Comparison of ENCODE assay signal across 18 cellular contexts in genomic region chr16:30027588-30028437, GRCh38. TPM values are rescaled to one million over a fixed set of nuclear protein-coding genes. Genes with fewer than 3 reads are reported as not detected.
"Had no signal": no experiment of that assay in that cellular context is flagged by ENCODE, and none has a peak within 500 bp of the region (broad histone marks: within the 10 kb centered on the region; RNA-seq: fewer than 3 reads in every experiment).

No MANE protein-coding gene starts in this region.

- DNase-seq: activated effector memory CD4-positive, alpha-beta T cell treated with anti-CD3 and anti-CD28 coated beads, Interleukin-2, amount 50 U/mL, for 16 hours; activated T-cell treated with anti-CD3 and anti-CD28 coated beads, Interleukin-2, amount 50 U/mL, for 1 hour; amniotic stem cell; body of pancreas; effector memory CD8-positive, alpha-beta T cell; kidney; nucleus accumbens; spleen; stimulated activated CD4-positive, alpha-beta T cell treated with anti-CD3 and anti-CD28 coated beads, Interleukin-1b, Interleukin-23, amount 100 ng/mL, for 48 hours; stimulated activated naive B cell treated with anti-CD40 and anti-IgM and Interleukin-4, amounts not matched to agents 10 μg/mL and 1 μg/mL and 100 μg/mL, for 72 hours; T-helper 2 cell had no signal

- FAIRE-seq: kidney, TTC549 had no signal

RNA-seq across cellular contexts. Expression of gene TLCD3B, which starts 3.3 kb away (rescaled TPM):
- total RNA-seq: body of pancreas, epithelial cell of proximal tubule, gastroesophageal sphincter, kidney, lower leg skin, spleen had no signal

RNA-seq across cellular contexts. Expression of gene C16orf92, which starts 4.8 kb away (rescaled TPM):
- total RNA-seq: activated naive CD4-positive, alpha-beta T cell treated with anti-CD3 and anti-CD28 coated beads, Interleukin-2, amount 50 U/mL, for 72 hours; body of pancreas; epithelial cell of proximal tubule; gastroesophageal sphincter; kidney; lower leg skin; mesothelial cell of epicardium; prostate gland; spleen had no signal
- polyA plus RNA-seq: spleen had no signal
